In genomic region chrX:112851161-112851779, GRCh38 we compare ENCODE assay signal across 8 cellular contexts. TPM values are rescaled to one million over a fixed set of nuclear protein-coding genes. Genes with fewer than 3 reads are reported as not detected.
DNase-seq lines count a peak whose midpoint lies in the region; ATAC-seq and TF ChIP-seq lines count a peak whose summit lies in the region.

No MANE protein-coding gene starts in this region.

- H3K27ac Mint-ChIP-seq in activated CD8-positive, alpha-beta T cell treated with anti-CD3 and anti-CD28 coated beads, Interleukin-2, amount 10 ng/mL, durations not matched to agents 7 days and 5 days = no peak overlapping the region

- POLR2A ChIA-PET in activated CD8-positive, alpha-beta T cell treated with anti-CD3 and anti-CD28 coated beads, Interleukin-2, amount 10 ng/mL, durations not matched to agents 7 days and 5 days (lab: Charles Lee) = interaction anchor here (1.5 kb wide), 1 partner anchor 10 kb away, joined by 4 read pairs; no protein-coding TSS in a partner anchor

- ATAC-seq in HG02973 (IDR thresholded peaks at IDR 0.05; ENCODE audit: unreplicated experiment) = peak; percentile 86
- peak; percentile 42 for ATAC-seq in activated CD8-positive, alpha-beta T cell treated with anti-CD3 and anti-CD28 coated beads, Interleukin-2, amount 10 ng/mL, durations not matched to agents 7 days and 5 days
- no peak for ATAC-seq in omental fat pad (ENCODE audit: low FRiP score)

- no peak overlapping the region for H3K4me3 Mint-ChIP-seq in activated CD8-positive, alpha-beta T cell treated with anti-CD3 and anti-CD28 coated beads, Interleukin-2, amount 10 ng/mL, durations not matched to agents 7 days and 5 days

- H3K27me3 Mint-ChIP-seq in activated CD8-positive, alpha-beta T cell treated with anti-CD3 and anti-CD28 coated beads, Interleukin-2, amount 10 ng/mL, durations not matched to agents 7 days and 5 days (ENCODE audit: low read depth) = peaks cover 6% of the 10 kb centered on the region

- no peak for TF ChIP-seq CTCF in omental fat pad (IDR thresholded peaks at IDR 0.05)

- DNase-seq in ELF-1 (ENCODE audit: low read depth, low spot score) (peak; percentile 95), GM19240 (ENCODE audit: insufficient read length, low spot score) (peak; percentile 41), iPS-NIHi11 (ENCODE audit: low spot score) (no peak), omental fat pad (ENCODE audit: low spot score) (no peak), NCI-H2196 treated with DMSO at 0.1 percent for 48 hours (lab: John Stamatoyannopoulos, UW; ENCODE audit: unreplicated experiment) (no peak)
- peak; percentile 21 for DNase-seq in activated CD8-positive, alpha-beta T cell treated with anti-CD3 and anti-CD28 coated beads, Interleukin-2, amount 10 ng/mL, durations not matched to agents 7 days and 5 days
- DNase-seq in stimulated activated CD4-positive, alpha-beta T cell treated with anti-CD3 and anti-CD28 coated beads, Interleukin-4, amount 100 ng/mL, for 24 hours = no peak

- H3K9me3 Mint-ChIP-seq in activated CD8-positive, alpha-beta T cell treated with anti-CD3 and anti-CD28 coated beads, Interleukin-2, amount 10 ng/mL, durations not matched to agents 7 days and 5 days (ENCODE audit: insufficient read depth) = no peaks in the 10 kb centered on the region

- CTCF ChIA-PET in activated CD8-positive, alpha-beta T cell treated with anti-CD3 and anti-CD28 coated beads, Interleukin-2, amount 10 ng/mL, durations not matched to agents 7 days and 5 days (lab: Charles Lee) = interaction anchor here (2.3 kb wide), 1 partner anchor 9 kb away, joined by 10 read pairs; no protein-coding TSS in a partner anchor

- no peaks in the 10 kb centered on the region for H3K36me3 Mint-ChIP-seq in activated CD8-positive, alpha-beta T cell treated with anti-CD3 and anti-CD28 coated beads, Interleukin-2, amount 10 ng/mL, durations not matched to agents 7 days and 5 days (ENCODE audit: low read depth)

- H3K4me1 Mint-ChIP-seq in activated CD8-positive, alpha-beta T cell treated with anti-CD3 and anti-CD28 coated beads, Interleukin-2, amount 10 ng/mL, durations not matched to agents 7 days and 5 days (ENCODE audit: low read depth) = peaks cover 22% of the 10 kb centered on the region

RNA-seq across cellular contexts. Expression of gene AMOT, which starts 10.6 kb away (rescaled TPM):
- under 1 TPM; 0.31 to 0.40 TPM for total RNA-seq in activated CD8-positive, alpha-beta T cell treated with anti-CD3 and anti-CD28 coated beads, Interleukin-2, amount 10 ng/mL, durations not matched to agents 7 days and 5 days
- total RNA-seq in omental fat pad = 10 to 100 TPM in 1 of 4 donors, 1 to 10 TPM in 3; 3.2 to 14.8 (median 8.3) TPM

Comparison
In these comparisons a context has a peak if more than half of its experiments do, and no peak if none do; other contexts are left out.
1. DNase-seq: peak in ELF-1 (single experiment), GM19240 (single experiment) and activated CD8-positive, alpha-beta T cell treated with anti-CD3 and anti-CD28 coated beads, Interleukin-2, amount 10 ng/mL, durations not matched to agents 7 days and 5 days (single experiment); none in stimulated activated CD4-positive, alpha-beta T cell treated with anti-CD3 and anti-CD28 coated beads, Interleukin-4, amount 100 ng/mL, for 24 hours (single experiment), iPS-NIHi11 (single experiment), omental fat pad (single experiment) and NCI-H2196 treated with DMSO at 0.1 percent for 48 hours (single experiment).